ENCODE assay signal across 8 cellular contexts in the genomic region with DNA sequence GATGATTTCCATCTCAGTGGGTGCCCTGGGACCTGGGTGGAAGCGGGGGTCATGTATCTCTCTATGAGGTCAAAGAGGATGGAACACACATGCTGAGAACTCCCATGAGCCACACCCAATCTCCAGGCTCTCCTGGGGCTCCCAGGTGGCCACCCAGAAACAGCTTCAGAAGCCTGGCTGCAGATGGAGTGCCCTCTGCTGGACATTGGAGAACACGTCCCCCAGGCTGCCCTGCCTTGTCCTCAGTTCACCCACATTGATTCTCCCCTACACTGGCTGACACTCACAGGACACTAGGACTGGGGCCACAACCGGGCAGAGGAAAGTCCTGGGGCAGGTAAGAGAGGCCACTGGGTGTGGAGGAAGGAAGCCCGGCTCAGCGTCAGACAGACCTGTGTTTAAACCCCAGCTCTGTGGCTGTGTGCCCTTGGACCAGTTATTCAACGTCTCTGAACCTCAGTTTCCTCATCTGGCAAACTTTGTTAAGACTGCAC. TPM values are rescaled to one million over a fixed set of nuclear protein-coding genes. Genes with fewer than 3 reads are reported as not detected.
DNase-seq lines count a peak whose midpoint lies in the region; ATAC-seq and TF ChIP-seq lines count a peak whose summit lies in the region.

No MANE protein-coding gene starts in this region.

- H3K27me3 ChIP-seq in KMS-11 (ENCODE audit: insufficient read depth, low read depth) (no peaks in the 10 kb centered on the region), SJCRH30 (no peaks in the 10 kb centered on the region), psoas muscle (ENCODE audit: insufficient read depth in 3 of 3, low read length in 2 of 3) (no peaks in the 10 kb centered on the region)

- intact Hi-C loops in head of caudate nucleus (cut with DNase I) = loop anchor here (5.0 kb wide), 1 partner anchor 39 kb away; no protein-coding TSS in a partner anchor
- intact Hi-C loops in psoas muscle (cut with DNase I) = loop anchor here (1.0 to 2.0 kb wide), 3 partner anchors 21 to 39 kb away; no protein-coding TSS in a partner anchor

- H2AFZ ChIP-seq in KMS-11 (ENCODE audit: low read depth) = no peak overlapping the region; the same call in 1 of the 2 replicates

- peak; percentile 75 for TF ChIP-seq CTCF in KMS-11 (conservative IDR thresholded peaks at IDR 0.05; ENCODE audit: low read depth, low read length)
- peak; percentile 85 for TF ChIP-seq CTCF in psoas muscle (IDR thresholded peaks at IDR 0.05)

- H3K27ac ChIP-seq in KMS-11 (no peak overlapping the region), SJCRH30 (no peak overlapping the region), psoas muscle (no peak overlapping the region)

- no peak overlapping the region for H3K9ac ChIP-seq in KMS-11

- 17 to 20% (median 19%) methylated on average over 6 of the region's 6 CpGs for WGBS in psoas muscle, 3 donors

- H3K4me3 ChIP-seq in KMS-11 (IDR thresholded peaks at IDR 0.05; ENCODE audit: insufficient read depth, low read depth, low read length) = no peak overlapping the region
- no peak overlapping the region for H3K4me3 ChIP-seq in SJCRH30
- no peak overlapping the region for H3K4me3 ChIP-seq in psoas muscle

- H3K4me1 ChIP-seq in KMS-11 (ENCODE audit: low read depth, poor library complexity, severe bottlenecking) (peaks cover 18% of the 10 kb centered on the region), SJCRH30 (0 out of 2 replicates have a peak, but pooled peaks cover 2% of the 10 kb centered on the region), psoas muscle (peaks cover 16% of the 10 kb centered on the region)

- DNase-seq in DMS 273 (lab: John Stamatoyannopoulos, UW; ENCODE audit: unreplicated experiment) (peak; percentile 80), SJCRH30 (peak; percentile 77 to 88), head of caudate nucleus (peak in 41 of 42 donors; percentile 52 to 87 (median 70)), psoas muscle (peak; percentile 76 to 86)
- peak; percentile 21 to 59 (median 43) for DNase-seq in activated naive CD4-positive, alpha-beta T cell (lab: John Stamatoyannopoulos, UW)

- H3K36me3 ChIP-seq in KMS-11 (ENCODE audit: insufficient read depth) (no peaks in the 10 kb centered on the region), SJCRH30 (peaks cover 7% of the 10 kb centered on the region; the same call in 1 of the 2 replicates), psoas muscle (ENCODE audit: insufficient read depth in 1 of 2, low read depth in 1 of 2) (peaks cover 0 to 32% of the 10 kb centered on the region in 2 donors)

- no peaks in the 10 kb centered on the region for H4K20me1 ChIP-seq in KMS-11 (ENCODE audit: insufficient read depth)

- ATAC-seq in psoas muscle (peak; percentile 44 to 61 (median 57)), HG03521 (IDR thresholded peaks at IDR 0.05; ENCODE audit: unreplicated experiment) (no peak), HG02763 (IDR thresholded peaks at IDR 0.05; ENCODE audit: unreplicated experiment) (no peak)

- no peak overlapping the region for H3K4me2 ChIP-seq in KMS-11

- H3K79me2 ChIP-seq in KMS-11 (ENCODE audit: insufficient read depth, low read depth) = peaks cover 4% of the 10 kb centered on the region; the same call in 1 of the 2 replicates

- H3K9me3 ChIP-seq in SJCRH30 (replicated peaks) = no peaks in the 10 kb centered on the region
- H3K9me3 ChIP-seq in psoas muscle = no peaks in the 10 kb centered on the region

RNA-seq across cellular contexts. Expression of gene NOL12, which starts 4.5 kb away (rescaled TPM):
- 26.2 and 28.3 TPM in 2 replicates for total RNA-seq in SJCRH30 (2014; rRNA removed; shearing (Covaris generic))
- total RNA-seq in psoas muscle = 10 to 100 TPM; 11.9 to 15.4 (median 12.3) TPM
- polyA plus RNA-seq in psoas muscle = 10 to 100 TPM; 21.0 to 43.4 (median 22.0) TPM

RNA-seq across cellular contexts. Expression of gene LGALS1, which starts 6.2 kb away (rescaled TPM):
- 671 and 890 TPM in 2 replicates for total RNA-seq in SJCRH30 (2014; rRNA removed; shearing (Covaris generic))
- 1,000 to 10,000 TPM in 1 of 4 donors, 100 to 1,000 TPM in 3; 434 to 1,013 (median 908) TPM for total RNA-seq in psoas muscle
- polyA plus RNA-seq in psoas muscle = 1,000 to 10,000 TPM in 2 of 3 donors, 100 to 1,000 TPM in 1; 717 to 1,817 (median 1,077) TPM

RNA-seq across cellular contexts. Expression of gene TRIOBP, which starts 15.2 kb away (rescaled TPM):
- 16.8 and 17.0 TPM in 2 replicates for total RNA-seq in SJCRH30 (2014; rRNA removed; shearing (Covaris generic))
- total RNA-seq in psoas muscle = 10 to 100 TPM; 22.1 to 34.6 (median 24.5) TPM
- 10 to 100 TPM; 19.1 to 42.7 (median 24.7) TPM for polyA plus RNA-seq in psoas muscle

RNA-seq across cellular contexts. Expression of gene PDXP, which starts 23.1 kb away (rescaled TPM):
- total RNA-seq in SJCRH30 (2014; rRNA removed; shearing (Covaris generic)) = 43.3 and 48.3 TPM in 2 replicates
- 10 to 100 TPM in 3 of 4 donors, 1 to 10 TPM in 1; 9.0 to 13.0 (median 12.3) TPM for total RNA-seq in psoas muscle
- polyA plus RNA-seq in psoas muscle = 10 to 100 TPM in 2 of 3 donors, 1 to 10 TPM in 1; 9.8 to 37.9 (median 24.4) TPM

RNA-seq across cellular contexts. Expression of gene SH3BP1, which starts 42.1 kb away (rescaled TPM):
- 6.1 and 6.3 TPM in 2 replicates for total RNA-seq in SJCRH30 (2014; rRNA removed; shearing (Covaris generic))
- total RNA-seq in psoas muscle = 1 to 10 TPM; 1.4 to 2.4 (median 1.9) TPM
- polyA plus RNA-seq in psoas muscle = under 1 TPM; 0.20 to 0.64 (median 0.34) TPM

Comparison
In these comparisons a context has a peak if more than half of its experiments do, and no peak if none do; other contexts are left out.
1. ATAC-seq: peak in psoas muscle (4 of 4); none in HG03521 (single experiment) and HG02763 (single experiment).
2. Peak in every context shown above with its lines, with median percentiles within 50 percentile points of each other: DNase-seq.